25 cellular contexts compared by ENCODE assay signal in the genomic region with DNA sequence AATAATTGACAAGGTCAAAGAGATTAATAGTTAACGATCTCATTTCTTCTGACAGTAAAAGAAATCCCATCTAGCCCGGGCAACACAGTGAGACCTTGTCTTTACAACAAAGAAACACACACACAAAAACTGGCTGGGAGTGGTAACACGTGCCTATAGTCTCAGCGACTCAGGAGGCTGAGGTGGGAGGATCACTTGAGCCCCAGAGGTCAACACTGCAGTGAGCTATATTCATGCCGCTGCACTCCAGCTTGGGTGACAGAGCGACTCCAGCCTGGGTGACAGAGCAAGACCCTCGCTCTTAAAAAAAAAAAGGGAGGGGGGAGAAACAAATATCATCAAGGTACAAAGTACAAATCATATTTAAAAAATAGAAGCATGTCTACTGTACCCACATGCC.
A peak's percentile ranks its signal among the peaks of the same experiment; 100 is the strongest.
DNase-seq lines count a peak whose midpoint lies in the region; FAIRE-seq and TF ChIP-seq lines count a peak whose summit lies in the region.
"Had no signal": no experiment of that assay in that cellular context is flagged by ENCODE, and none has a peak within 500 bp of the region (broad histone marks: within the 10 kb centered on the region; RNA-seq: fewer than 3 reads in every experiment).

No MANE protein-coding gene starts in this region.

- BruUV-seq in Calu3 (replicated peaks; lab: Mats Ljungman, UMichigan): no TSS peak

- H3K9me3 ChIP-seq in tibial nerve: no peaks in the 10 kb centered on the region
- H3K9me3 ChIP-seq: HAP-1, SJSA1 had no signal

- TF ChIP-seq CTCF in Calu3 (IDR thresholded peaks at IDR 0.05; ENCODE audit: unreplicated experiment): no peak
- no peak for TF ChIP-seq CTCF in D721Med (IDR thresholded peaks at IDR 0.05; ENCODE audit: insufficient read depth, missing control alignments)
- TF ChIP-seq CTCF in tibial nerve (IDR thresholded peaks at IDR 0.05): no peak

- no peaks in the 10 kb centered on the region for H3K9me3 Mint-ChIP-seq in Calu3 (ENCODE audit: low read depth, unreplicated experiment)
- H3K9me3 Mint-ChIP-seq: CD14-positive monocyte; CD8-positive, alpha-beta memory T cell; HFFc6 had no signal

- no peak overlapping the region for H3K27ac ChIP-seq in tibial nerve
- H3K27ac ChIP-seq: GM23248, SJSA1 had no signal

- peaks cover 62% of the 10 kb centered on the region for H3K4me1 Mint-ChIP-seq in Calu3 (ENCODE audit: low read depth, unreplicated experiment)
- H3K4me1 Mint-ChIP-seq: B cell; CD8-positive, alpha-beta memory T cell had no signal

- peak overlapping the region; percentile 41 for H3K4me3 Mint-ChIP-seq in Calu3 (ENCODE audit: low read depth, unreplicated experiment)
- H3K4me3 Mint-ChIP-seq: B cell; CD14-positive monocyte; CD8-positive, alpha-beta memory T cell; HFFc6 had no signal

- no peak for TF ChIP-seq EP300 in tibial nerve (IDR thresholded peaks at IDR 0.05)

- WGBS in tibial nerve, 2 donors: 62 to 63% methylated on average over 7 of the region's 7 CpGs

- H3K4me1 ChIP-seq in tibial nerve: peaks cover 0 to 9% (median 0%) of the 10 kb centered on the region in 4 donors
- H3K4me1 ChIP-seq: SJSA1 had no signal

- H3K4me3 ChIP-seq in tibial nerve: no peak overlapping the region
- H3K4me3 ChIP-seq: GM23248, HAP-1, SJSA1 had no signal

- DNase-seq in Calu3: peak; percentile 58
- DNase-seq in NCI-H2227 (lab: John Stamatoyannopoulos, UW; ENCODE audit: unreplicated experiment): peak; percentile 28
- peak; percentile 42 for DNase-seq in kidney tubule cell (ENCODE audit: low spot score)
- DNase-seq in renal cortical epithelial cell (ENCODE audit: low read depth): peak; percentile 67
- DNase-seq in D721Med (ENCODE audit: insufficient read length, low spot score): no peak
- no peak for DNase-seq in tibial nerve (ENCODE audit: low spot score in 2 of 2)
- no peak for DNase-seq in NCI-H1417 (lab: John Stamatoyannopoulos, UW)
- DNase-seq: CD8-positive, alpha-beta memory T cell; GM23248; HFFc6; Karpas-422; NCI-H1092; NCI-H1436; NCI-H187; NCI-H2081 treated with DMSO at 0.1 percent for 48 hours; NCI-H446 treated with DMSO at 0.1 percent for 48 hours; NCI-H526; NCI-H82; Right ventricle myocardium superior; RPMI8226 had no signal

- intact Hi-C loops in Calu3 (cut with micrococcal nuclease; ENCODE audit: unreplicated experiment): no loop called here

- no peak for FAIRE-seq in D721Med (lab: Jason Lieb, UNC)
- FAIRE-seq: HTR-8/SVneo had no signal

- peaks cover 7% of the 10 kb centered on the region for H3K36me3 Mint-ChIP-seq in Calu3 (ENCODE audit: insufficient read depth, unreplicated experiment)
- H3K36me3 Mint-ChIP-seq: CD14-positive monocyte; CD8-positive, alpha-beta memory T cell had no signal

- TF ChIP-seq POLR2A in tibial nerve (IDR thresholded peaks at IDR 0.05): no peak

- CTCF ChIA-PET in Calu3 (lab: Charles Lee): interaction anchor here (0.7 kb wide), 2 partner anchors 232 to 1066 kb away, joined by 3 to 4 read pairs; no protein-coding TSS in a partner anchor

- H3K36me3 ChIP-seq in tibial nerve: no peaks in the 10 kb centered on the region
- H3K36me3 ChIP-seq: HAP-1, SJSA1 had no signal

- peak overlapping the region; percentile 73 for H3K27ac Mint-ChIP-seq in Calu3 (ENCODE audit: unreplicated experiment)
- H3K27ac Mint-ChIP-seq: B cell; CD14-positive monocyte; CD8-positive, alpha-beta memory T cell; HFFc6 had no signal

- no peaks in the 10 kb centered on the region for H3K27me3 Mint-ChIP-seq in Calu3 (ENCODE audit: unreplicated experiment)
- H3K27me3 Mint-ChIP-seq: B cell; CD8-positive, alpha-beta memory T cell had no signal

- no peaks in the 10 kb centered on the region for H3K27me3 ChIP-seq in tibial nerve
- H3K27me3 ChIP-seq: SJSA1 had no signal

Comparison
In these comparisons a context has a peak if more than half of its experiments do, and no peak if none do; other contexts are left out.
1. DNase-seq: peak in Calu3 (single experiment), NCI-H2227 (single experiment), kidney tubule cell (single experiment) and renal cortical epithelial cell (single experiment); none in D721Med (single experiment), tibial nerve (0 of 2) and NCI-H1417 (0 of 3).